8 cellular contexts compared by ENCODE assay signal in the genomic region with DNA sequence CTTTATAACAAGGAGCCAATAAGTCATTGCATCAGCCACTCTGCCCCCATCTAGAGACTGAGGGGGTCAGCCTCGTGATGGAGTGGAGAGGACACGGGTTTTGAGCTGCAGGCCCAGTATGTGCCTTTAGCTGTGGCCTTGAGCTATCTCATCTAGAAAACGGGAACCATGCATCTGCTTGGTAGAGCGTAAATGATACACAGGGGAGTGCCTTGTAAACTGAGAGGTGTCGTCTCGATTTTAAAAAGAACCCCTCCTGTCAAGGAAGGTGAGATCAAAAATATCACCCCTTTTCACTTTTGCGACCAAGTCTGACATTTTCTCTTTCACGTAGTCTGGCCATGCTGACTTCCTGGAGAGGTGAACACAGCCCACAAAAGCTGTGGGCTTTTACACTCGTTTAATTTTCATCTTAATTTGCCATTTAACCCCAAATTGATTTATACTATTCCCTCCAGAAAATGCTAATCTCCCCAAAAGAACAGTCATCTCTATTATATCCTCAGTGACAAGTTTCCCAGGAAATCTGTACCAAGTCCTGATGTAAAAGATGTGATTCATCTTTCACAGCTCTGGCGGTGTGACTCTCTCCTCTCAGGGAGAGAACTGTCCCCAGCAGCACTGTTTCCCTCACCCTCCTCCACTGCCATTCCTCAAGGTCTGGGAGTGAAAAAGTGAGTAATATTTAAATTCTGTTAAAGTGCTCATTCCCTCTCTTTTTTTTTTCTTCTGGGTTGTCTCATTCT. TPM values are rescaled to one million over a fixed set of nuclear protein-coding genes. Genes with fewer than 3 reads are reported as not detected.
DNase-seq lines count a peak whose midpoint lies in the region; ATAC-seq, FAIRE-seq and TF ChIP-seq lines count a peak whose summit lies in the region.

No MANE protein-coding gene starts in this region.

- no peaks in the 10 kb centered on the region for H3K27me3 Mint-ChIP-seq in CD8-positive, alpha-beta memory T cell
- no peaks in the 10 kb centered on the region for H3K27me3 Mint-ChIP-seq in astrocyte (ENCODE audit: low read depth, unreplicated experiment)

- no peak for TF ChIP-seq RAD21 in HepG2 (CRISPR knock-in tag; IDR thresholded peaks at IDR 0.05)

- H3K9me3 Mint-ChIP-seq in CD8-positive, alpha-beta memory T cell, result no peaks in the 10 kb centered on the region
- no peaks in the 10 kb centered on the region for H3K9me3 Mint-ChIP-seq in astrocyte (ENCODE audit: unreplicated experiment)

- peaks cover 93% of the 10 kb centered on the region for H3K4me1 ChIP-seq in CD8-positive, alpha-beta memory T cell (ENCODE audit: insufficient read depth, low read length)
- H3K4me1 ChIP-seq in astrocyte (ENCODE audit: insufficient read depth, low read length) (peaks cover 5% of the 10 kb centered on the region), HepG2 (ENCODE audit: insufficient read depth, low read length) (peaks cover 3% of the 10 kb centered on the region; the same call in 1 of the 2 replicates)

- WGBS in HepG2 (ENCODE audit: low lambda C conversion rate), result 43% methylated on average over 9 of the region's 10 CpGs

- peak overlapping the region; percentile 35 for H3K27ac ChIP-seq in CD8-positive, alpha-beta memory T cell (ENCODE audit: low read depth, low read length)
- no peak overlapping the region for H3K27ac ChIP-seq in astrocyte (ENCODE audit: low read depth, low read length)
- no peak overlapping the region for H3K27ac ChIP-seq in HepG2 (ENCODE audit: extremely low read length, insufficient read depth, low read length)

- CTCF ChIA-PET in CD8-positive, alpha-beta memory T cell (lab: Charles Lee), result interaction anchor here (0.8 to 10.1 kb wide), 12 partner anchors 8 to 233 kb away, joined by 3 to 89 read pairs (median 4); partner anchors contain the start of genes ARF6 and NEMF
- CTCF ChIA-PET in HepG2 (lab: Yijun Ruan, JAX; ENCODE audit: low intra/inter-chr PET ratio, low total read pairs), result no interaction called here

- H3K9me3 ChIP-seq in CD8-positive, alpha-beta memory T cell (ENCODE audit: low read length), result no peaks in the 10 kb centered on the region
- H3K9me3 ChIP-seq in astrocyte (ENCODE audit: insufficient read depth, low read depth, low read length) (no peaks in the 10 kb centered on the region), HepG2 (ENCODE audit: low read length) (no peaks in the 10 kb centered on the region)

- peaks cover 0 to 4% (median 0%) of the 10 kb centered on the region in 3 donors for H3K36me3 Mint-ChIP-seq in CD8-positive, alpha-beta memory T cell
- H3K36me3 Mint-ChIP-seq in astrocyte (ENCODE audit: low read depth, unreplicated experiment), result no peaks in the 10 kb centered on the region

- no peaks in the 10 kb centered on the region for H3K27me3 ChIP-seq in CD8-positive, alpha-beta memory T cell (ENCODE audit: insufficient read depth, low read length, poor library complexity, severe bottlenecking)
- H3K27me3 ChIP-seq in astrocyte (ENCODE audit: insufficient read depth, low read length) (no peaks in the 10 kb centered on the region), HepG2 (ENCODE audit: control insufficient read depth in 1 of 2, insufficient read depth in 2 of 2, low read length in 2 of 2) (peaks cover 3% of the 10 kb centered on the region in 2 experiments; a peak in 1 of 5 replicates)

- TF ChIP-seq EP300 in HepG2 (IDR thresholded peaks at IDR 0.05; ENCODE audit: low read depth in 2 of 2, low read length in 2 of 2), result no peak
- TF ChIP-seq EP300 in HepG2 (CRISPR knock-in tag; IDR thresholded peaks at IDR 0.05; ENCODE audit: borderline replicate concordance), result no peak

- in situ Hi-C loops in HepG2 (cut with HindIII; ENCODE audit: extremely low pct_ligation_motif_present, low pct_unique_long_range_greater_than_20kb), result no loop called here

- no TSS peak for BruUV-seq in HepG2 (replicated peaks; lab: Mats Ljungman, UMichigan)

- peak overlapping the region; percentile 7 for H3K4me3 ChIP-seq in CD8-positive, alpha-beta memory T cell (ENCODE audit: low read length)
- H3K4me3 ChIP-seq in astrocyte (ENCODE audit: insufficient read depth, low read depth, low read length) (no peak overlapping the region), HepG2 (replicated peaks in 1 of 3; ENCODE audit: insufficient read depth in 1 of 3, low read depth in 2 of 3, low read length in 3 of 3) (no peak overlapping the region)

- intact Hi-C loops in HepG2 (cut with micrococcal nuclease; ENCODE audit: unreplicated experiment), result no loop called here
- intact Hi-C loops in sciatic nerve (cut with DNase I), result no loop called here

- peak; percentile 58 for ATAC-seq in GM19452 (IDR thresholded peaks at IDR 0.05; ENCODE audit: unreplicated experiment)
- ATAC-seq in HG03442 (IDR thresholded peaks at IDR 0.05; ENCODE audit: unreplicated experiment), result peak; percentile 43
- no peak for ATAC-seq in HepG2
- ATAC-seq in sciatic nerve, result no peak

- H3K4me2 ChIP-seq in astrocyte (ENCODE audit: low read length), result no peak overlapping the region
- H3K4me2 ChIP-seq in HepG2 (ENCODE audit: low read depth, low read length), result no peak overlapping the region

- POLR2A ChIA-PET in CD8-positive, alpha-beta memory T cell (lab: Charles Lee), result interaction anchor here (0.5 to 2.7 kb wide), 10 partner anchors 12 to 318 kb away, joined by 3 to 17 read pairs (median 4); no protein-coding TSS in a partner anchor
- POLR2A ChIA-PET in HepG2 (lab: Yijun Ruan, JAX), result no interaction called here

- no peaks in the 10 kb centered on the region for H3K36me3 ChIP-seq in CD8-positive, alpha-beta memory T cell (ENCODE audit: insufficient read depth, low read length)
- H3K36me3 ChIP-seq in astrocyte (ENCODE audit: insufficient read depth, low read length), result no peaks in the 10 kb centered on the region
- H3K36me3 ChIP-seq in HepG2 (replicated peaks in 1 of 2; ENCODE audit: control insufficient read depth in 1 of 2, insufficient read depth in 2 of 2, low read length in 2 of 2), result no peaks in the 10 kb centered on the region

- FAIRE-seq in astrocyte (lab: Jason Lieb, UNC) (no peak), HepG2 (lab: Jason Lieb, UNC) (no peak)

- peaks cover 75 to 93% (median 86%) of the 10 kb centered on the region in 3 donors for H3K4me1 Mint-ChIP-seq in CD8-positive, alpha-beta memory T cell
- peaks cover 27% of the 10 kb centered on the region for H3K4me1 Mint-ChIP-seq in astrocyte (ENCODE audit: low read depth, unreplicated experiment)

- H3K79me2 ChIP-seq in astrocyte (ENCODE audit: insufficient read depth, low read length) (no peaks in the 10 kb centered on the region), HepG2 (ENCODE audit: insufficient read depth, low read length) (no peaks in the 10 kb centered on the region)

- peak overlapping the region; percentile 89 to 99 (median 97) for H3K27ac Mint-ChIP-seq in CD8-positive, alpha-beta memory T cell
- peak overlapping the region; percentile 59 for H3K27ac Mint-ChIP-seq in astrocyte (ENCODE audit: unreplicated experiment)

- H3K9ac ChIP-seq in astrocyte (ENCODE audit: low read length) (peak overlapping the region; percentile 23), HepG2 (ENCODE audit: insufficient read depth, low read depth, low read length) (no peak overlapping the region)

- no peaks in the 10 kb centered on the region for H4K20me1 ChIP-seq in astrocyte (ENCODE audit: insufficient read depth, low read length)
- H4K20me1 ChIP-seq in HepG2 (ENCODE audit: insufficient read depth, low read length), result no peaks in the 10 kb centered on the region

- no peak overlapping the region for H2AFZ ChIP-seq in astrocyte (ENCODE audit: low read depth, low read length)
- H2AFZ ChIP-seq in HepG2 (ENCODE audit: low read length), result no peak overlapping the region

- DNase-seq in CD8-positive, alpha-beta memory T cell, result peak; percentile 21 to 54 (median 44)
- DNase-seq in astrocyte (ENCODE audit: low read depth) (peak; percentile 67), RPMI8226 (no peak), HepG2 (ENCODE audit: low spot score) (no peak), sciatic nerve (ENCODE audit: low spot score) (no peak)
- peak in 2 of 3 experiments; percentile 41 to 52 for DNase-seq in stimulated activated CD4-positive, alpha-beta T cell treated with anti-CD3 and anti-CD28 coated beads, TNF-alpha, amount 100 ng/mL, for 24 hours (ENCODE audit: low read depth in 3 of 3)

- H3K4me3 Mint-ChIP-seq in CD8-positive, alpha-beta memory T cell, result peak overlapping the region; percentile 6 to 89 (median 71)
- no peak overlapping the region for H3K4me3 Mint-ChIP-seq in astrocyte (ENCODE audit: unreplicated experiment)

- TF ChIP-seq POLR2A in HepG2 (IDR thresholded peaks at IDR 0.05; ENCODE audit: insufficient read depth in 1 of 2, low read depth in 2 of 2, low read length in 2 of 2), result no peak

- TF ChIP-seq CTCF in astrocyte (IDR thresholded peaks at IDR 0.05; ENCODE audit: insufficient read depth, low read depth, low read length) (no peak), HepG2 (CRISPR knock-in tag; IDR thresholded peaks at IDR 0.05) (no peak)

TF ChIP-seq in HepG2, 621 proteins besides CTCF, POLR2A, EP300 and RAD21 (continues in another document):
- TF ChIP-seq SIX4 (CRISPR knock-in tag; IDR thresholded peaks at IDR 0.05) (no peak), BRCA1 (CRISPR knock-in tag; IDR thresholded peaks at IDR 0.05) (no peak)

RNA-seq across cellular contexts. Expression of gene VCPKMT, which starts 30.6 kb away (rescaled TPM):
- total RNA-seq in CD8-positive, alpha-beta memory T cell, result 10 to 100 TPM; 16.5 to 19.9 TPM
- 11.7 TPM for polyA plus RNA-seq in CD8-positive, alpha-beta memory T cell
- total RNA-seq in astrocyte (8.0 and 11.9 TPM in 2 replicates), HepG2 (2016; rRNA removed; fragmentation: Illumina TruSeq; extraction: Trizol) (5.4 and 5.5 TPM in 2 replicates), sciatic nerve (6.7 TPM)
- 0.62 and 0.71 TPM in 2 replicates for total RNA-seq in HepG2 (2016; cell fraction: cytosol; rRNA removed; fragmentation: Illumina TruSeq; extraction: Trizol; ENCODE audit: low read depth)
- total RNA-seq in HepG2 (2016; cell fraction: insoluble cytoplasmic fraction; rRNA removed; fragmentation: Illumina TruSeq; extraction: Trizol), result 5.0 and 6.6 TPM in 2 replicates
- 2.2 and 2.7 TPM in 2 replicates for total RNA-seq in HepG2 (2016; cell fraction: membrane; rRNA removed; fragmentation: Illumina TruSeq; extraction: Trizol)
- 9.6 and 10.7 TPM in 2 replicates for total RNA-seq in HepG2 (2016; cell fraction: nucleus; rRNA removed; fragmentation: Illumina TruSeq; extraction: Trizol)
- polyA plus RNA-seq in HepG2 (2011; rRNA removed), result 3.1 and 3.9 TPM in 2 replicates
- polyA plus RNA-seq in HepG2 (2011; cell fraction: cytosol; rRNA removed), result 1.9 TPM in 2 replicates
- polyA plus RNA-seq in HepG2 (2011; cell fraction: nucleus; rRNA removed), result 6.1 and 6.5 TPM in 2 replicates
- polyA plus RNA-seq in HepG2 (2012), result 4.0 and 4.1 TPM in 2 replicates
- polyA plus RNA-seq in HepG2 (2016; cell fraction: cytosol; fragmentation: Illumina TruSeq; extraction: Trizol; ENCODE audit: low read depth), result 0.77 and 0.96 TPM in 2 replicates
- polyA plus RNA-seq in HepG2 (2016; cell fraction: insoluble cytoplasmic fraction; fragmentation: Illumina TruSeq; extraction: Trizol; ENCODE audit: low read depth), result 4.7 TPM in 2 replicates
- polyA plus RNA-seq in HepG2 (2016; cell fraction: membrane; fragmentation: Illumina TruSeq; extraction: Trizol; ENCODE audit: low read depth), result 1.5 and 2.0 TPM in 2 replicates
- 22.3 and 22.4 TPM in 2 replicates for polyA plus RNA-seq in HepG2 (2016; cell fraction: nucleus; fragmentation: Illumina TruSeq; extraction: Trizol; ENCODE audit: insufficient read depth, low read depth)
- 3.5 and 7.9 TPM in 2 replicates for polyA minus RNA-seq in HepG2 (2011; rRNA and poly(A)+ RNA removed; ENCODE audit: low replicate concordance)
- polyA minus RNA-seq in HepG2 (2011; cell fraction: cytosol; rRNA and poly(A)+ RNA removed), result 1.2 and 1.5 TPM in 2 replicates
- 9.2 and 12.5 TPM in 2 replicates for polyA minus RNA-seq in HepG2 (2011; cell fraction: nucleus; rRNA and poly(A)+ RNA removed)

Comparison
In these comparisons a context has a peak if more than half of its experiments do, and no peak if none do; other contexts are left out.
1. DNase-seq: peak in CD8-positive, alpha-beta memory T cell (5 of 5), astrocyte (single experiment) and stimulated activated CD4-positive, alpha-beta T cell treated with anti-CD3 and anti-CD28 coated beads, TNF-alpha, amount 100 ng/mL, for 24 hours (2 of 3); none in RPMI8226 (single experiment), HepG2 (single experiment) and sciatic nerve (single experiment).
2. ATAC-seq: peak in GM19452 (single experiment) and HG03442 (single experiment); none in HepG2 (single experiment) and sciatic nerve (single experiment).